ENCODE assay signal across 15 cellular contexts in genomic region chr15:31571676-31572075, GRCh38.
DNase-seq lines count a peak whose midpoint lies in the region; TF ChIP-seq lines count a peak whose summit lies in the region.
"Had no signal": no experiment of that assay in that cellular context is flagged by ENCODE, and none has a peak within 500 bp of the region (broad histone marks: within the 10 kb centered on the region; RNA-seq: fewer than 3 reads in every experiment).

No MANE protein-coding gene starts in this region.

- TF ChIP-seq CTCF in HFFc6 (IDR thresholded peaks at IDR 0.05), result peak; percentile 50; the same call in 1 of the 2 replicates

- H3K4me1 Mint-ChIP-seq in HFFc6 (ENCODE audit: low read depth), result no peaks in the 10 kb centered on the region
- H3K4me1 Mint-ChIP-seq in immature natural killer cell, result no peaks in the 10 kb centered on the region

- H3K9me3 Mint-ChIP-seq in HFFc6 (peaks cover 15% of the 10 kb centered on the region; the same call in 1 of the 2 replicates), immature natural killer cell (peaks cover 0 to 8% (median 0%) of the 10 kb centered on the region in 6 donors)
- H3K9me3 Mint-ChIP-seq: effector memory CD8-positive, alpha-beta T cell had no signal

- H3K27me3 Mint-ChIP-seq in HFFc6 (ENCODE audit: insufficient read depth), result peaks cover 14% of the 10 kb centered on the region
- H3K27me3 Mint-ChIP-seq in immature natural killer cell (ENCODE audit: low read depth in 3 of 3), result peaks cover 4 to 6% (median 5%) of the 10 kb centered on the region in 3 donors

- H3K4me3 Mint-ChIP-seq in HFFc6, result no peak overlapping the region
- no peak overlapping the region for H3K4me3 Mint-ChIP-seq in immature natural killer cell
- H3K4me3 Mint-ChIP-seq: effector memory CD8-positive, alpha-beta T cell had no signal

- H3K36me3 Mint-ChIP-seq in HFFc6 (ENCODE audit: low read depth) (peaks cover 8% of the 10 kb centered on the region; the same call in 1 of the 2 replicates), immature natural killer cell (peaks cover 0 to 3% (median 0%) of the 10 kb centered on the region in 3 donors)

- in situ Hi-C loops in SK-MEL-5 (cut with HindIII; ENCODE audit: low pct_unique_long_range_greater_than_20kb, low sequenced_read_pairs), result no loop called here

- H3K27ac Mint-ChIP-seq in HFFc6, result no peak overlapping the region
- no peak overlapping the region for H3K27ac Mint-ChIP-seq in immature natural killer cell
- H3K27ac Mint-ChIP-seq: effector memory CD8-positive, alpha-beta T cell had no signal

- DNase-seq in NCI-H2107 treated with DMSO at 0.1 percent for 48 hours (lab: John Stamatoyannopoulos, UW; ENCODE audit: unreplicated experiment) (peak; percentile 24), NCI-H2107 (lab: John Stamatoyannopoulos, UW) (no peak), HFFc6 (peak; percentile 19), SK-MEL-5 (ENCODE audit: low read depth, low spot score) (peak; percentile 64), iPS-NIHi11 (ENCODE audit: low spot score) (peak; percentile 29), NCI-H2196 treated with DMSO at 0.1 percent for 48 hours (lab: John Stamatoyannopoulos, UW; ENCODE audit: unreplicated experiment) (no peak), GM19238 (ENCODE audit: insufficient read length, low spot score) (no peak), immature natural killer cell (no peak)
- DNase-seq: adrenal gland; effector memory CD8-positive, alpha-beta T cell; GF-D8; heart left ventricle; mesenchymal stem cell; NCI-H1436 treated with DMSO at 0.1 percent for 48 hours; stimulated activated CD4-positive, alpha-beta T cell treated with anti-CD3 and anti-CD28 coated beads, Interleukin-15, amount 100 ng/mL, for 24 hours had no signal

Comparison
In these comparisons a context has a peak if more than half of its experiments do, and no peak if none do; other contexts are left out.
1. DNase-seq: peak in NCI-H2107 treated with DMSO at 0.1 percent for 48 hours (single experiment), HFFc6 (single experiment), SK-MEL-5 (single experiment) and iPS-NIHi11 (single experiment); none in NCI-H2107 (single experiment), NCI-H2196 treated with DMSO at 0.1 percent for 48 hours (single experiment), GM19238 (single experiment) and immature natural killer cell (0 of 3).